Comparison of ENCODE assay signal across 16 cellular contexts in the genomic region with DNA sequence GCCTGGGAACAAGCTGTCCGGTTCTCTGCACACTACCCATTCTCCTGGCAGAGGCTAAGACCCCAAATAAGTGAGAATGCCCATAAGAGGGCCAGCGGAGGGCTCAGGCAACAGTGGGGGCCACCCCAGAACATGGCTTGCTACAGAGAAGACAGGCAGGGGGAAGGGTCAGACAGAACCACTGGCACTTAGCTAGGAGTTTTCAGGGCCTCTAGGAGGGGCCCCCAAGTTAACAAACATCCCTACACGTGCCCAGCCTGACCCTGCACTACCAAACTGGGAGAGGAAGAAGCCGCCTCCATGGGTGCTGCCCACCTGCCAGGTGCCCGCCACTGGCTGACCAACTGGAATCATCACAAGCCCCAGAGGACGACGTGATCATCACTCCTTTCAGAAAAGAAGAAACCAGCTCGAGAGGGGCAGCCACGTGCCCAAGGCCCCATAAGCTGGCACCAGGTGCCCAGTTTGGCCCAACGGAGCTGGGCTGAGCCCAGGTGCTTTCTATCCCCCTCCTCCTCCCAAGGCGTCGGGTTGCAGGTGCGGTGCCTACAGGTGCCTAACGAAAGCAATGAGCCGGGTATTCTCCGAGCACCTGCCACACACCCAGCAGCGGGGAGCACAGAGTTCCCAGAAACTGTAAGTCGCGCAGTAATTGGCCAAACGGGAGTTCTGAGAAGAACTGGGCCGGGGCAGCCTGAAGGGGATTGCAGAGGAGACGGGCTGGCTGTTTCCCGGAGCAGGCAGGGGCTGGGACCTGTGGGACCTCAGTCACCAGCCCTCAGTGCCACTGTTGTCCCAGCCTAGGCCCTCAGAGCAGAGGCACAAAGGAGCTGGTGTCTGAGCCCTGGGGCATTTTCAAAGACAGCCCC. TPM values are rescaled to one million over a fixed set of nuclear protein-coding genes. Genes with fewer than 3 reads are reported as not detected.
DNase-seq lines count a peak whose midpoint lies in the region; ATAC-seq, FAIRE-seq and TF ChIP-seq lines count a peak whose summit lies in the region.
"Had no signal": no experiment of that assay in that cellular context is flagged by ENCODE, and none has a peak within 500 bp of the region (broad histone marks: within the 10 kb centered on the region; RNA-seq: fewer than 3 reads in every experiment).

No MANE protein-coding gene starts in this region.

- H3K27me3 ChIP-seq in endocrine pancreas (ENCODE audit: control insufficient read depth, insufficient read depth, low read length) (no peaks in the 10 kb centered on the region), pancreas (no peaks in the 10 kb centered on the region)
- H3K27me3 ChIP-seq: cardiac muscle cell had no signal

- WGBS in pancreas, 2 donors: 25 to 28% methylated on average over 23 of the region's 23 CpGs

- no peaks in the 10 kb centered on the region for H3K9me3 ChIP-seq in endocrine pancreas (ENCODE audit: control insufficient read depth, low read length)
- H3K9me3 ChIP-seq in pancreas: no peaks in the 10 kb centered on the region

- H3K4me1 Mint-ChIP-seq in Calu3 (ENCODE audit: low read depth, unreplicated experiment): no peaks in the 10 kb centered on the region

- FAIRE-seq in pancreas (lab: Jason Lieb, UNC): no peak

- ATAC-seq in pancreas (peak; percentile 67 to 73 (median 71)), left ventricle myocardium superior (no peak)
- ATAC-seq: activated CD8-positive, alpha-beta T cell treated with anti-CD3 and anti-CD28 coated beads, Interleukin-2, amount 10 ng/mL, durations not matched to agents 7 days and 5 days had no signal

- H3K4me3 ChIP-seq in endocrine pancreas (ENCODE audit: control insufficient read depth, insufficient read depth, low read length) (no peak overlapping the region), pancreas (peak overlapping the region in 2 of 4 donors; percentile 35 to 40)
- H3K4me3 ChIP-seq: cardiac muscle cell had no signal

- H3K36me3 Mint-ChIP-seq in Calu3 (ENCODE audit: insufficient read depth, unreplicated experiment): no peaks in the 10 kb centered on the region

- peak overlapping the region; percentile 95 to 97 (median 96) for H3K27ac ChIP-seq in pancreas
- H3K27ac ChIP-seq: cardiac muscle cell had no signal

- H3K27me3 Mint-ChIP-seq in Calu3 (ENCODE audit: unreplicated experiment): no peaks in the 10 kb centered on the region

- peaks cover 11% of the 10 kb centered on the region for H3K4me1 ChIP-seq in endocrine pancreas (ENCODE audit: control insufficient read depth, insufficient read depth, low read length)
- H3K4me1 ChIP-seq in pancreas: peaks cover 11 to 35% (median 19%) of the 10 kb centered on the region in 3 donors

- CTCF ChIA-PET in Calu3 (lab: Charles Lee): no interaction called here

- BruUV-seq in Calu3 (replicated peaks; lab: Mats Ljungman, UMichigan): no TSS peak

- peaks cover 6% of the 10 kb centered on the region for H3K9me3 Mint-ChIP-seq in Calu3 (ENCODE audit: low read depth, unreplicated experiment)

- no peak overlapping the region for H3K4me3 Mint-ChIP-seq in Calu3 (ENCODE audit: low read depth, unreplicated experiment)
- H3K4me3 Mint-ChIP-seq: activated CD8-positive, alpha-beta T cell treated with anti-CD3 and anti-CD28 coated beads, Interleukin-2, amount 10 ng/mL, durations not matched to agents 7 days and 5 days had no signal

- intact Hi-C loops in pancreas (cut with DNase I): no loop called here
- intact Hi-C loops in left ventricle myocardium superior (cut with micrococcal nuclease): no loop called here
- intact Hi-C loops in Calu3 (cut with micrococcal nuclease; ENCODE audit: unreplicated experiment): no loop called here

- H3K36me3 ChIP-seq in endocrine pancreas (ENCODE audit: control insufficient read depth, insufficient read depth, low read length): no peaks in the 10 kb centered on the region
- no peaks in the 10 kb centered on the region for H3K36me3 ChIP-seq in pancreas
- H3K36me3 ChIP-seq: cardiac muscle cell had no signal

- TF ChIP-seq CTCF in pancreas (IDR thresholded peaks at IDR 0.05) (no peak), Calu3 (IDR thresholded peaks at IDR 0.05; ENCODE audit: unreplicated experiment) (no peak)

- DNase-seq in DMS53 treated with DMSO at 0.1 percent for 48 hours (lab: John Stamatoyannopoulos, UW; ENCODE audit: unreplicated experiment) (peak; percentile 15), NCI-H2107 (lab: John Stamatoyannopoulos, UW) (peak; percentile 80), pancreas (peak; percentile 80 to 95 (median 88)), left ventricle myocardium superior (no peak), Calu3 (no peak)
- no peak for DNase-seq in activated CD8-positive, alpha-beta memory T cell treated with anti-CD3 and anti-CD28 coated beads for 24 hours
- DNase-seq in effector CD8-positive, alpha-beta T cell (lab: John Stamatoyannopoulos, UW): no peak
- DNase-seq: activated CD8-positive, alpha-beta T cell treated with anti-CD3 and anti-CD28 coated beads, Interleukin-2, amount 10 ng/mL, durations not matched to agents 7 days and 5 days; activated naive CD4-positive, alpha-beta T cell; AML-193; hypothalamus; mesendoderm; NCI-H226; stimulated activated CD4-positive, alpha-beta T cell treated with anti-CD3 and anti-CD28 coated beads, Interleukin-1b, Interleukin-23, amount 100 ng/mL, for 48 hours had no signal

- H3K9ac ChIP-seq in endocrine pancreas (ENCODE audit: control insufficient read depth, insufficient read depth, low read length): peak overlapping the region; percentile 71

- no peak overlapping the region for H3K27ac Mint-ChIP-seq in Calu3 (ENCODE audit: unreplicated experiment)
- H3K27ac Mint-ChIP-seq: activated CD8-positive, alpha-beta T cell treated with anti-CD3 and anti-CD28 coated beads, Interleukin-2, amount 10 ng/mL, durations not matched to agents 7 days and 5 days had no signal

RNA-seq across cellular contexts. Expression of gene RPH3AL, which starts 13.2 kb away (rescaled TPM):
- total RNA-seq in pancreas (10 to 100 TPM; 45.1 to 89.1 (median 61.7) TPM), left ventricle myocardium superior (3.8 TPM), Calu3 (2022) (14.1 and 17.9 TPM in 2 replicates)
- 10 to 100 TPM; 43.4 to 46.5 TPM for polyA plus RNA-seq in pancreas

Comparison
In these comparisons a context has a peak if more than half of its experiments do, and no peak if none do; other contexts are left out.
1. DNase-seq: peak in DMS53 treated with DMSO at 0.1 percent for 48 hours (single experiment), NCI-H2107 (single experiment) and pancreas (6 of 6); none in activated CD8-positive, alpha-beta memory T cell treated with anti-CD3 and anti-CD28 coated beads for 24 hours (single experiment), effector CD8-positive, alpha-beta T cell (single experiment), left ventricle myocardium superior (single experiment) and Calu3 (single experiment).